Comparison of ENCODE assay signal across 40 cellular contexts in the genomic region with DNA sequence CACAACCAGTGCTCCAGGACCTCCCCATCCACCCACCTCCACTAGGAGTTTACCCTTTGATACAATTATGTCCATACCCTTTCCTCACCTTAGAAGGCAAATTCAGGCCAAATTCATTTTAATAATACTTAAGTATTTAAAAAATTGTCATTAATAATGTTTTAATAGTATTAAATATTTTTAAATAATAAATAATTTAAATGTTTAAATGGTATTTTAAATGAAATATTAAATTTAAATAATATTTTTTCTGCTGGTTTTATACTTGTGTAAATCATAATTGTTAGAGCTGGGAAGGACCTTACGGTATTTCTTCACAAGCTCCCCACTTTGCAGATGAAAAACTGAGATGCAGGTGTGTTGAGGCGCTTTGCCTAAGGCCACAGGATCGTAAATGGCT.
"Had no signal": no experiment of that assay in that cellular context is flagged by ENCODE, and none has a peak within 500 bp of the region (broad histone marks: within the 10 kb centered on the region; RNA-seq: fewer than 3 reads in every experiment).

No MANE protein-coding gene starts in this region.

- H3K4me1 Mint-ChIP-seq: activated naive CD4-positive, alpha-beta T cell treated with anti-CD3 and anti-CD28 coated beads, Interleukin-2, amount 10 ng/mL, durations not matched to agents 7 days and 5 days; activated naive CD4-positive, alpha-beta T cell treated with anti-CD3 and anti-CD28 coated beads, Interleukin-2, amount 50 U/mL, for 24 hours; activated T-helper 17 cell treated with anti-CD3 and anti-CD28 coated beads, Interleukin-2, amount 50 U/mL, for 72 hours; central memory CD8-positive, alpha-beta T cell had no signal

- ATAC-seq: activated naive CD4-positive, alpha-beta T cell treated with anti-CD3 and anti-CD28 coated beads, Interleukin-2, amount 50 U/mL, for 72 hours; activated naive CD8-positive, alpha-beta T cell treated with anti-CD3 and anti-CD28 coated beads, Interleukin-2, amount 50 U/mL, for 24 hours; activated T-cell treated with anti-CD3 and anti-CD28 coated beads, Interleukin-2, amount 50 U/mL, for 4 hours; activated T-cell treated with anti-CD3 and anti-CD28 coated beads, Interleukin-2, amount 50 U/mL, for 72 hours; activated T-helper 17 cell treated with anti-CD3 and anti-CD28 coated beads, Interleukin-2, amount 50 U/mL, for 72 hours; body of pancreas had no signal

- H3K4me3 Mint-ChIP-seq: activated naive CD4-positive, alpha-beta T cell treated with anti-CD3 and anti-CD28 coated beads for 36 hours; activated naive CD4-positive, alpha-beta T cell treated with anti-CD3 and anti-CD28 coated beads, Interleukin-2, amount 10 ng/mL, durations not matched to agents 7 days and 5 days; activated naive CD4-positive, alpha-beta T cell treated with anti-CD3 and anti-CD28 coated beads, Interleukin-2, amount 50 U/mL, for 24 hours; activated naive CD8-positive, alpha-beta T cell; activated naive CD8-positive, alpha-beta T cell treated with anti-CD3 and anti-CD28 coated beads for 36 hours; activated naive CD8-positive, alpha-beta T cell treated with anti-CD3 and anti-CD28 coated beads, Interleukin-2, amount 10 ng/mL, durations not matched to agents 7 days and 5 days; activated naive CD8-positive, alpha-beta T cell treated with anti-CD3 and anti-CD28 coated beads, Interleukin-2, amount 50 U/mL, for 24 hours; activated T-cell treated with anti-CD3 and anti-CD28 coated beads, Interleukin-2, amount 50 U/mL, for 24 hours; activated T-cell treated with anti-CD3 and anti-CD28 coated beads, Interleukin-2, amount 50 U/mL, for 4 hours; activated T-cell treated with anti-CD3 and anti-CD28 coated beads, Interleukin-2, amount 50 U/mL, for 72 hours; activated T-helper 1 cell treated with anti-CD3 and anti-CD28 coated beads, Interleukin-12 subunit alpha, Interleukin-12 subunit beta, Interleukin-2, Interleukin-4 antibody, amounts not matched to agents 30 ng/mL and 10 ng/mL and 1 ng/mL, durations not matched to agents 14 hours and 24 hours and 36 hours; activated T-helper 17 cell treated with anti-CD3 and anti-CD28 coated beads, Interleukin-2, amount 50 U/mL, for 72 hours; brain; central memory CD8-positive, alpha-beta T cell had no signal

- H3K27ac ChIP-seq: adrenal gland, ascending aorta, body of pancreas, brain microvascular endothelial cell, breast epithelium, cardiac muscle cell had no signal

- H3K4me3 ChIP-seq: adrenal gland, ascending aorta, body of pancreas, breast epithelium, cardiac muscle cell had no signal

- H3K9me3 ChIP-seq: adrenal gland, body of pancreas, breast epithelium had no signal

- H3K27ac Mint-ChIP-seq: activated naive CD4-positive, alpha-beta T cell treated with anti-CD3 and anti-CD28 coated beads for 36 hours; activated naive CD4-positive, alpha-beta T cell treated with anti-CD3 and anti-CD28 coated beads, Interleukin-2, amount 10 ng/mL, durations not matched to agents 7 days and 5 days; activated naive CD4-positive, alpha-beta T cell treated with anti-CD3 and anti-CD28 coated beads, Interleukin-2, amount 50 U/mL, for 24 hours; activated naive CD4-positive, alpha-beta T cell treated with anti-CD3 and anti-CD28 coated beads, Interleukin-2, amount 50 U/mL, for 72 hours; activated naive CD8-positive, alpha-beta T cell; activated naive CD8-positive, alpha-beta T cell treated with anti-CD3 and anti-CD28 coated beads for 36 hours; activated naive CD8-positive, alpha-beta T cell treated with anti-CD3 and anti-CD28 coated beads, Interleukin-2, amount 10 ng/mL, durations not matched to agents 7 days and 5 days; activated naive CD8-positive, alpha-beta T cell treated with anti-CD3 and anti-CD28 coated beads, Interleukin-2, amount 50 U/mL, for 24 hours; activated T-cell treated with anti-CD3 and anti-CD28 coated beads, Interleukin-2, amount 50 U/mL, for 24 hours; activated T-cell treated with anti-CD3 and anti-CD28 coated beads, Interleukin-2, amount 50 U/mL, for 72 hours; activated T-helper 1 cell treated with anti-CD3 and anti-CD28 coated beads, Interleukin-12 subunit alpha, Interleukin-12 subunit beta, Interleukin-2, Interleukin-4 antibody, amounts not matched to agents 30 ng/mL and 10 ng/mL and 1 ng/mL, durations not matched to agents 14 hours and 24 hours and 36 hours; activated T-helper 17 cell treated with anti-CD3 and anti-CD28 coated beads, Interleukin-2, amount 50 U/mL, for 72 hours; activated T-helper 2 cell treated with anti-CD3 and anti-CD28 coated beads, Interferon-gamma antibody, Interleukin-2, Interleukin-4, amounts not matched to agents 10 μg/mL and 5 μg/mL and 100 μg/mL, durations not matched to agents 14 hours and 24 hours and 36 hours; brain had no signal

- H3K36me3 ChIP-seq: adrenal gland, ascending aorta, brain microvascular endothelial cell, breast epithelium, cardiac muscle cell had no signal

- FAIRE-seq: astrocyte, bronchial epithelial cell had no signal

- H3K4me1 ChIP-seq: adrenal gland, body of pancreas had no signal

- DNase-seq: activated effector memory CD4-positive, alpha-beta T cell treated with anti-CD3 and anti-CD28 coated beads, Interleukin-2, amount 50 U/mL, for 16 hours; activated effector memory CD4-positive, alpha-beta T cell treated with Interleukin-2 at 50 U/mL for 16 hours; activated gamma-delta T cell; activated gamma-delta T cell treated with Interleukin-2 at 50 U/mL for 16 hours; activated naive CD4-positive, alpha-beta T cell; activated naive CD4-positive, alpha-beta T cell treated with anti-CD3 and anti-CD28 coated beads for 36 hours; activated naive CD4-positive, alpha-beta T cell treated with anti-CD3 and anti-CD28 coated beads, Interleukin-2, amount 10 ng/mL, durations not matched to agents 7 days and 5 days; activated naive CD4-positive, alpha-beta T cell treated with anti-CD3 and anti-CD28 coated beads, Interleukin-2, amount 50 U/mL, for 16 hours; activated naive CD4-positive, alpha-beta T cell treated with Interleukin-2 at 50 U/mL for 16 hours; activated naive CD8-positive, alpha-beta T cell treated with anti-CD3 and anti-CD28 coated beads for 36 hours; activated naive CD8-positive, alpha-beta T cell treated with anti-CD3 and anti-CD28 coated beads, Interleukin-2, amount 10 ng/mL, durations not matched to agents 7 days and 5 days; activated naive CD8-positive, alpha-beta T cell treated with anti-CD3 and anti-CD28 coated beads, Interleukin-2, amount 50 U/mL, for 24 hours; activated T-cell treated with anti-CD3 and anti-CD28 coated beads, Interleukin-2, amount 50 U/mL, for 1 hour; activated T-cell treated with anti-CD3 and anti-CD28 coated beads, Interleukin-2, amount 50 U/mL, for 24 hours; activated T-cell treated with anti-CD3 and anti-CD28 coated beads, Interleukin-2, amount 50 U/mL, for 4 hours; activated T-cell treated with anti-CD3 and anti-CD28 coated beads, Interleukin-2, amount 50 U/mL, for 48 hours; activated T-cell treated with anti-CD3 and anti-CD28 coated beads, Interleukin-2, amount 50 U/mL, for 72 hours; adrenal gland; amniotic stem cell; amygdala; anterior cingulate cortex; aorta; body of pancreas; brain microvascular endothelial cell; caudate nucleus; central memory CD4-positive, alpha-beta T cell; cerebellar nuclear complex had no signal

- H3K36me3 Mint-ChIP-seq: brain had no signal
